27 cellular contexts compared by ENCODE assay signal in the genomic region with DNA sequence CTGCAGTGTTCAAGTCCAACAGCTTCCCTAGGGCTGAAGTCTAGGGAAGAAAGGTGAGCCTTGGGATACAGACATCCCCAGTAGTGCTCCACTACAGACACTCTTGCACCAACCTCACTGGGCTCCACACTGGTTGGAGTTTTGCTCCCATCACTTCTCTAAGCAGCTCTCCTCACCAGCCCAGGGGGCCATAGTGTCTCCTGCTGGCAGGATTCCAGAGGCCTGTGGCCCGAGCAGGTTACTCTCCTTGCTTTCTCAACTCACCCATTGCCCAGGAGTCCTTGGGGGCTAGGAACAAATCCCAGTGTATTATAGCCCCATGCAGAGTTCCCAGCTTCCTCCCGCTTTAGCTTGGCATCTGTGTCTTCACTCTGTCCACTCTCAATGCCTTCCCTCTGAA. TPM values are rescaled to one million over a fixed set of nuclear protein-coding genes. Genes with fewer than 3 reads are reported as not detected.
"Had no signal": no experiment of that assay in that cellular context is flagged by ENCODE, and none has a peak within 500 bp of the region (broad histone marks: within the 10 kb centered on the region; RNA-seq: fewer than 3 reads in every experiment).

No MANE protein-coding gene starts in this region.

- H3K27me3 ChIP-seq: pancreas, suprapubic skin, uterus had no signal

- ATAC-seq: mucosa of descending colon; naive thymus-derived CD4-positive, alpha-beta T cell; pancreas; right cardiac atrium; sciatic nerve; stimulated activated memory B cell treated with anti-CD40 and anti-IgM and Interleukin-4, amounts not matched to agents 10 μg/mL and 1 μg/mL and 100 μg/mL, for 72 hours had no signal

- DNase-seq: head of caudate nucleus; hypothalamus; islet precursor cell; left ventricle myocardium inferior; midbrain; mucosa of descending colon; naive thymus-derived CD4-positive, alpha-beta T cell; posterior cingulate gyrus; retina; small intestine; spleen; stimulated activated CD4-positive, alpha-beta T cell treated with anti-CD3 and anti-CD28 coated beads, Interleukin-4, amount 100 ng/mL, for 24 hours; stimulated activated naive CD4-positive, alpha-beta T cell treated with Interleukin-2 at 50 U/mL for 16 hours; tibial artery; trophoblast cell; uterus had no signal

- H3K27ac Mint-ChIP-seq: memory B cell; naive thymus-derived CD4-positive, alpha-beta T cell; natural killer cell treated with Interleukin-12 subunit alpha and Interleukin-12 subunit beta and Interleukin-15 and Interleukin-18, amount 100 ng/mL, for 72 hours; stimulated activated memory B cell treated with anti-CD40 and anti-IgM and Interleukin-4, amounts not matched to agents 10 μg/mL and 1 μg/mL and 100 μg/mL, for 72 hours had no signal

- H3K36me3 ChIP-seq: left ventricle myocardium inferior, pancreas, prostate gland, spleen, suprapubic skin, thoracic aorta, tibial artery, uterus had no signal

- H3K4me1 ChIP-seq: left ventricle myocardium inferior, pancreas, prostate gland, spleen, suprapubic skin, tibial artery, uterus had no signal

- H3K9me3 ChIP-seq: prostate gland, uterus had no signal

- H3K27ac ChIP-seq: left ventricle myocardium inferior, pancreas, prostate gland, spleen, suprapubic skin, thoracic aorta, tibial artery, uterus had no signal

- H3K4me3 ChIP-seq: left ventricle myocardium inferior, lung, mucosa of descending colon, pancreas, prostate gland, spleen, suprapubic skin, thoracic aorta, tibial artery, uterus had no signal

- H3K4me1 Mint-ChIP-seq: memory B cell; naive thymus-derived CD4-positive, alpha-beta T cell; stimulated activated memory B cell treated with anti-CD40 and anti-IgM and Interleukin-4, amounts not matched to agents 10 μg/mL and 1 μg/mL and 100 μg/mL, for 72 hours had no signal

- H3K4me3 Mint-ChIP-seq: memory B cell; naive thymus-derived CD4-positive, alpha-beta T cell; natural killer cell treated with Interleukin-12 subunit alpha and Interleukin-12 subunit beta and Interleukin-15 and Interleukin-18, amount 100 ng/mL, for 72 hours; stimulated activated memory B cell treated with anti-CD40 and anti-IgM and Interleukin-4, amounts not matched to agents 10 μg/mL and 1 μg/mL and 100 μg/mL, for 72 hours had no signal

- H3K36me3 Mint-ChIP-seq: memory B cell; stimulated activated memory B cell treated with anti-CD40 and anti-IgM and Interleukin-4, amounts not matched to agents 10 μg/mL and 1 μg/mL and 100 μg/mL, for 72 hours had no signal

RNA-seq across cellular contexts. Expression of gene IFI44, which starts 52.8 kb away (rescaled TPM):
- polyA plus RNA-seq: neural cell had no signal
